Comparison of ENCODE assay signal across 8 cellular contexts in genomic region chrX:12970691-12971202, GRCh38. TPM values are rescaled to one million over a fixed set of nuclear protein-coding genes. Genes with fewer than 3 reads are reported as not detected.
DNase-seq lines count a peak whose midpoint lies in the region; ATAC-seq and TF ChIP-seq lines count a peak whose summit lies in the region.

No MANE protein-coding gene starts in this region.

- peaks cover 26% of the 10 kb centered on the region for H3K79me2 ChIP-seq in SU-DHL-6 (ENCODE audit: insufficient read depth, low read length)

- intact Hi-C loops in right lobe of liver (cut with DNase I), result no loop called here
- intact Hi-C loops in testis (cut with DNase I; ENCODE audit: low total_unique reads), result loop anchor here (5.0 kb wide), 1 partner anchor 517 kb away; no protein-coding TSS in a partner anchor

- H3K36me3 ChIP-seq in SU-DHL-6 (ENCODE audit: low read length) (peaks cover 7% of the 10 kb centered on the region), right lobe of liver (no peaks in the 10 kb centered on the region), testis (ENCODE audit: low read depth, missing control alignments) (no peaks in the 10 kb centered on the region)

- H3K9me2 ChIP-seq in SU-DHL-6 (replicated peaks; ENCODE audit: insufficient read depth, low read length), result no peaks in the 10 kb centered on the region

- peaks cover 56% of the 10 kb centered on the region for H3F3A ChIP-seq in SU-DHL-6 (ENCODE audit: insufficient read depth)

- peak overlapping the region; percentile 99 for H3K9ac ChIP-seq in SU-DHL-6 (ENCODE audit: low read length)

- H3K4me2 ChIP-seq in SU-DHL-6 (ENCODE audit: low read depth, low read length, poor library complexity, severe bottlenecking), result peak overlapping the region; percentile 100

- H3K27me3 ChIP-seq in SU-DHL-6 (ENCODE audit: low read length) (no peaks in the 10 kb centered on the region), right lobe of liver (peaks cover 0 to 3% of the 10 kb centered on the region in 2 donors), testis (no peaks in the 10 kb centered on the region)

- CTCF ChIA-PET in HEK293T (lab: Yijun Ruan, JAX), result interaction anchor here (1.5 to 1.7 kb wide), 2 partner anchors 21 to 517 kb away, joined by 4 to 6 read pairs; no protein-coding TSS in a partner anchor

- peak; percentile 22 for TF ChIP-seq POLR2A in right lobe of liver (IDR thresholded peaks at IDR 0.05)
- no peak for TF ChIP-seq POLR2A in testis (IDR thresholded peaks at IDR 0.05)

- H4K20me1 ChIP-seq in SU-DHL-6 (ENCODE audit: low read depth, low read length), result no peaks in the 10 kb centered on the region

- peaks cover 0 to 7% (median 0%) of the 10 kb centered on the region in 4 donors for H3K4me1 ChIP-seq in right lobe of liver
- no peaks in the 10 kb centered on the region for H3K4me1 ChIP-seq in testis

- POLR2A ChIA-PET in HEK293T (lab: Yijun Ruan, JAX), result no interaction called here

- peak; percentile 61 for TF ChIP-seq CTCF in AG09309 (IDR thresholded peaks at IDR 0.05; ENCODE audit: control insufficient read depth, insufficient read depth, low read depth, low read length, missing control alignments)
- no peak for TF ChIP-seq CTCF in SU-DHL-6 (IDR thresholded peaks at IDR 0.05; ENCODE audit: insufficient read depth, low read length, poor library complexity, severe bottlenecking)
- peak; percentile 35 to 51 (median 44) for TF ChIP-seq CTCF in right lobe of liver (IDR thresholded peaks at IDR 0.05)
- peak; percentile 20 to 29 (median 21) for TF ChIP-seq CTCF in testis (IDR thresholded peaks at IDR 0.05)

- ATAC-seq in right lobe of liver, result peak; percentile 64 to 74 (median 68)

- peak overlapping the region; percentile 99 for H3K27ac ChIP-seq in SU-DHL-6 (ENCODE audit: low read depth, low read length)
- peak overlapping the region; percentile 58 for H3K27ac ChIP-seq in cingulate gyrus (ENCODE audit: low read depth, low read length)
- peak overlapping the region; percentile 47 to 69 (median 54) for H3K27ac ChIP-seq in right lobe of liver
- H3K27ac ChIP-seq in testis, result peak overlapping the region; percentile 50 to 77

- peak overlapping the region; percentile 18 for H2AFZ ChIP-seq in SU-DHL-6 (ENCODE audit: low read depth, low read length, severe bottlenecking)

- DNase-seq in AG09309 (ENCODE audit: low read depth) (no peak), GOT3 (lab: John Stamatoyannopoulos, UW) (peak; percentile 41), right lobe of liver (no peak), testis (peak; percentile 33), ecto neural progenitor cell (ENCODE audit: low spot score) (no peak), HEK293T (ENCODE audit: extremely low spot score) (no peak)

- WGBS in right lobe of liver (ENCODE audit: insufficient coverage, low coverage, low lambda C conversion rate, missing lambda C conversion rate), result 11% methylated on average over 11 of the region's 11 CpGs
- 26 to 35% methylated on average over 6 to 11 of the region's 11 CpGs for WGBS in testis, 2 donors

- no peaks in the 10 kb centered on the region for H3K9me3 ChIP-seq in SU-DHL-6 (ENCODE audit: insufficient read depth, low read length)
- H3K9me3 ChIP-seq in right lobe of liver, result no peaks in the 10 kb centered on the region
- no peaks in the 10 kb centered on the region for H3K9me3 ChIP-seq in testis

- H3K4me3 ChIP-seq in AG09309 (ENCODE audit: control insufficient read depth, low read depth, low read length) (no peak overlapping the region), SU-DHL-6 (ENCODE audit: insufficient read depth, low read length, poor library complexity, severe bottlenecking) (peak overlapping the region; percentile 68), right lobe of liver (no peak overlapping the region), testis (no peak overlapping the region)

TF ChIP-seq in HEK293T, 16 proteins besides CTCF, POLR2A, EP300 and RAD21:
- TF ChIP-seq SUZ12 (IDR thresholded peaks at IDR 0.05), result no peak
- TF ChIP-seq NFRKB (IDR thresholded peaks at IDR 0.05), result no peak
- no peak for TF ChIP-seq ARNT (IDR thresholded peaks at IDR 0.05)
- TF ChIP-seq, protein P1, sequence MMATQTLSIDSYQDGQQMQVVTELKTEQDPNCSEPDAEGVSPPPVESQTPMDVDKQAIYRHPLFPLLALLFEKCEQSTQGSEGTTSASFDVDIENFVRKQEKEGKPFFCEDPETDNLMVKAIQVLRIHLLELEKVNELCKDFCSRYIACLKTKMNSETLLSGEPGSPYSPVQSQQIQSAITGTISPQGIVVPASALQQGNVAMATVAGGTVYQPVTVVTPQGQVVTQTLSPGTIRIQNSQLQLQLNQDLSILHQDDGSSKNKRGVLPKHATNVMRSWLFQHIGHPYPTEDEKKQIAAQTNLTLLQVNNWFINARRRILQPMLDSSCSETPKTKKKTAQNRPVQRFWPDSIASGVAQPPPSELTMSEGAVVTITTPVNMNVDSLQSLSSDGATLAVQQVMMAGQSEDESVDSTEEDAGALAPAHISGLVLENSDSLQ (IDR thresholded peaks at IDR 0.05), result no peak

RNA-seq across cellular contexts. Expression of gene TMSB4X, which starts 4.2 kb away (rescaled TPM):
- total RNA-seq in right lobe of liver, result 1,000 to 10,000 TPM in 1 of 6 experiments, 100 to 1,000 TPM in 5; 348 to 1,121 (median 708) TPM
- 100 to 1,000 TPM; 384 to 669 TPM for total RNA-seq in testis
- polyA plus RNA-seq in testis (ENCODE audit: insufficient read depth, low read depth, low replicate concordance), result 1,448 TPM

Comparison
In these comparisons a context has a peak if more than half of its experiments do, and no peak if none do; other contexts are left out.
1. DNase-seq: peak in GOT3 (single experiment) and testis (single experiment); none in AG09309 (single experiment), right lobe of liver (0 of 3), ecto neural progenitor cell (single experiment) and HEK293T (single experiment).
2. Peak in every context shown above with its lines, with median percentiles within 50 percentile points of each other: H3K27ac ChIP-seq.